In genomic region chr3:134250717-134251220, GRCh38 we compare ENCODE assay signal across 8 cellular contexts. TPM values are rescaled to one million over a fixed set of nuclear protein-coding genes. Genes with fewer than 3 reads are reported as not detected.
A peak's percentile ranks its signal among the peaks of the same experiment; 100 is the strongest.
DNase-seq lines count a peak whose midpoint lies in the region; ATAC-seq, FAIRE-seq and TF ChIP-seq lines count a peak whose summit lies in the region.

RYK (minus strand) TSS chr3:134250859; CDS start chr3:134250654, 205 bp downstream.

- H3K4me3 ChIP-seq in left ventricle myocardium inferior (peak within 1 kb of the TSS; percentile 84), psoas muscle (peak within 1 kb of the TSS; percentile 87), urinary bladder (ENCODE audit: low read depth, low read length) (peak within 1 kb of the TSS; percentile 90)

- intact Hi-C loops in left ventricle myocardium inferior (cut with micrococcal nuclease) (no loop called here), psoas muscle (cut with DNase I) (no loop called here)

- no peaks in the 10 kb centered on the region for H3K27me3 ChIP-seq in left ventricle myocardium inferior (ENCODE audit: low read depth)
- no peaks in the 10 kb centered on the region for H3K27me3 ChIP-seq in psoas muscle (ENCODE audit: insufficient read depth in 3 of 3, low read length in 2 of 3)

- DNase-seq in GM12892 (ENCODE audit: insufficient read length) (peak; percentile 82), NCI-H1417 treated with DMSO at 0.1 percent for 48 hours (lab: John Stamatoyannopoulos, UW) (peak; percentile 52), T-helper 1 cell (peak; percentile 48 to 68 (median 53)), amniotic stem cell (lab: John Stamatoyannopoulos, UW) (peak; percentile 34), left ventricle myocardium inferior (peak; percentile 85), psoas muscle (peak; percentile 87 to 90)

- FAIRE-seq in GM12892 (lab: Jason Lieb, UNC), result peak; percentile 94

- TF ChIP-seq CTCF in left ventricle myocardium inferior (IDR thresholded peaks at IDR 0.05; ENCODE audit: borderline replicate concordance) (no peak), psoas muscle (IDR thresholded peaks at IDR 0.05) (no peak)

- WGBS in psoas muscle, 3 donors, result 0 to 1% (median 0%) methylated on average over 37 to 59 of the region's 59 CpGs
- WGBS in urinary bladder, result under 1% methylated on average over 59 of the region's 59 CpGs

- H3K4me1 ChIP-seq in left ventricle myocardium inferior, result peaks cover 63% of the 10 kb centered on the region
- peaks cover 23% of the 10 kb centered on the region for H3K4me1 ChIP-seq in psoas muscle
- H3K4me1 ChIP-seq in urinary bladder (ENCODE audit: insufficient read depth), result no peaks in the 10 kb centered on the region

- H3K27ac ChIP-seq in left ventricle myocardium inferior (replicated peaks), result peak within 1 kb of the TSS; percentile 97
- H3K27ac ChIP-seq in psoas muscle, result peak within 1 kb of the TSS; percentile 95
- peak within 1 kb of the TSS; percentile 95 for H3K27ac ChIP-seq in urinary bladder (ENCODE audit: low read depth)

- no peaks in the 10 kb centered on the region for H3K36me3 ChIP-seq in left ventricle myocardium inferior
- H3K36me3 ChIP-seq in psoas muscle (ENCODE audit: insufficient read depth in 1 of 2, low read depth in 1 of 2), result no peaks in the 10 kb centered on the region
- no peaks in the 10 kb centered on the region for H3K36me3 ChIP-seq in urinary bladder (ENCODE audit: insufficient read depth)

- H3K9me3 ChIP-seq in left ventricle myocardium inferior (replicated peaks), result no peaks in the 10 kb centered on the region
- H3K9me3 ChIP-seq in psoas muscle, result no peaks in the 10 kb centered on the region

- TF ChIP-seq POLR2A in GM12892 (IDR thresholded peaks at IDR 0.05; ENCODE audit: low read depth, low read length), result peak; percentile 65; the same call in 1 of the 2 replicates

- ATAC-seq in HG02763 (IDR thresholded peaks at IDR 0.05; ENCODE audit: unreplicated experiment) (peak; percentile 70), psoas muscle (peak; percentile 96 to 97 (median 97))

RNA-seq across cellular contexts. Expression of gene RYK, which starts in this region (rescaled TPM):
- 13.9 TPM for polyA plus RNA-seq in GM12892 (2012; ENCODE audit: missing spikeins)
- total RNA-seq in left ventricle myocardium inferior, result 32.3 TPM
- total RNA-seq in psoas muscle, result 10 to 100 TPM; 25.0 to 35.4 (median 28.3) TPM
- polyA plus RNA-seq in psoas muscle, result 10 to 100 TPM; 19.7 to 32.8 (median 24.4) TPM
- 197 TPM for total RNA-seq in urinary bladder
- 56.4 TPM for polyA plus RNA-seq in urinary bladder

Comparison
In these comparisons a context has a peak if more than half of its experiments do, and no peak if none do; other contexts are left out.
1. Peak in every context shown above with its lines: DNase-seq, ATAC-seq, H3K4me3 ChIP-seq and H3K27ac ChIP-seq.
2. DNase-seq: peak in every context shown above with its lines; median percentile 88 in psoas muscle; 85 in left ventricle myocardium inferior; 82 in GM12892; 53 in T-helper 1 cell; 52 in NCI-H1417 treated with DMSO at 0.1 percent for 48 hours; 34 in amniotic stem cell.